Comparison of ENCODE assay signal across 8 cellular contexts in genomic region chr3:69353492-69353891, GRCh38. TPM values are rescaled to one million over a fixed set of nuclear protein-coding genes. Genes with fewer than 3 reads are reported as not detected.
DNase-seq lines count a peak whose midpoint lies in the region; ATAC-seq and TF ChIP-seq lines count a peak whose summit lies in the region.

No MANE protein-coding gene starts in this region.

- H3K4me3 ChIP-seq in GM12875 (ENCODE audit: low read depth, low read length): peak overlapping the region; percentile 56
- H3K4me3 ChIP-seq in gastroesophageal sphincter: peak overlapping the region; percentile 12 to 35
- peak overlapping the region in 6 of 7 experiments; percentile 5 to 32 (median 22) for H3K4me3 ChIP-seq in skin epidermis

- H3K36me3 ChIP-seq in gastroesophageal sphincter: no peaks in the 10 kb centered on the region

- TF ChIP-seq CTCF in GM12875 (IDR thresholded peaks at IDR 0.05; ENCODE audit: borderline replicate concordance, insufficient read depth, low read depth, low read length) (no peak), gastroesophageal sphincter (IDR thresholded peaks at IDR 0.05) (no peak)

- peak overlapping the region in 3 of 4 donors; percentile 4 to 37 (median 18) for H3K27ac ChIP-seq in gastroesophageal sphincter
- H3K27ac ChIP-seq in skin epidermis: peak overlapping the region in 12 of 21 experiments; percentile 1 to 80 (median 58)

- no peak for TF ChIP-seq EP300 in gastroesophageal sphincter (IDR thresholded peaks at IDR 0.05)

- peaks cover 0 to under 1% (median 0%) of the 10 kb centered on the region in 3 donors for H3K9me3 ChIP-seq in gastroesophageal sphincter

- H3K27ac Mint-ChIP-seq in T-helper 1 cell treated with Interleukin-12 subunit alpha and Interleukin-12 subunit beta and Interleukin-4 antibody, amounts not matched to agents 30 μg/mL and 1 μg/mL, for 36 hours: no peak overlapping the region

- 74 to 88% methylated on average over 12 to 16 of the region's 16 CpGs for WGBS in gastroesophageal sphincter (ENCODE audit: low coverage in 1 of 2), 2 donors

- H3K27me3 ChIP-seq in gastroesophageal sphincter: no peaks in the 10 kb centered on the region

- no peaks in the 10 kb centered on the region for H3K36me3 Mint-ChIP-seq in T-helper 1 cell treated with Interleukin-12 subunit alpha and Interleukin-12 subunit beta and Interleukin-4 antibody, amounts not matched to agents 30 μg/mL and 1 μg/mL, for 36 hours (ENCODE audit: low read depth)

- ATAC-seq in gastroesophageal sphincter (peak; percentile 34), GM21526 (IDR thresholded peaks at IDR 0.05; ENCODE audit: low FRiP score, unreplicated experiment) (no peak)

- H3K4me3 Mint-ChIP-seq in T-helper 1 cell treated with Interleukin-12 subunit alpha and Interleukin-12 subunit beta and Interleukin-4 antibody, amounts not matched to agents 30 μg/mL and 1 μg/mL, for 36 hours: peak overlapping the region; percentile 73

- DNase-seq in NCI-H446 (lab: John Stamatoyannopoulos, UW) (no peak), inferior parietal cortex (ENCODE audit: extremely low spot score) (no peak)
- DNase-seq in stimulated activated CD4-positive, alpha-beta T cell treated with anti-CD3 and anti-CD28 coated beads, Interleukin-4, amount 100 ng/mL, for 24 hours: no peak

- peaks cover 31% of the 10 kb centered on the region for H3K27me3 Mint-ChIP-seq in T-helper 1 cell treated with Interleukin-12 subunit alpha and Interleukin-12 subunit beta and Interleukin-4 antibody, amounts not matched to agents 30 μg/mL and 1 μg/mL, for 36 hours (ENCODE audit: low read depth)

- H3K4me1 Mint-ChIP-seq in T-helper 1 cell treated with Interleukin-12 subunit alpha and Interleukin-12 subunit beta and Interleukin-4 antibody, amounts not matched to agents 30 μg/mL and 1 μg/mL, for 36 hours (ENCODE audit: low read depth): peaks cover 19% of the 10 kb centered on the region

- no peaks in the 10 kb centered on the region for H3K9me3 Mint-ChIP-seq in T-helper 1 cell treated with Interleukin-12 subunit alpha and Interleukin-12 subunit beta and Interleukin-4 antibody, amounts not matched to agents 30 μg/mL and 1 μg/mL, for 36 hours

- no peaks in the 10 kb centered on the region for H3K4me1 ChIP-seq in gastroesophageal sphincter

- TF ChIP-seq POLR2A in gastroesophageal sphincter (IDR thresholded peaks at IDR 0.05): no peak

RNA-seq across cellular contexts. Expression of gene FRMD4B, which starts 32.4 kb away (rescaled TPM):
- 10 to 100 TPM in 3 of 4 donors, 1 to 10 TPM in 1; 7.1 to 22.3 (median 19.8) TPM for total RNA-seq in gastroesophageal sphincter
